3 cellular contexts compared by ENCODE assay signal in the genomic region with DNA sequence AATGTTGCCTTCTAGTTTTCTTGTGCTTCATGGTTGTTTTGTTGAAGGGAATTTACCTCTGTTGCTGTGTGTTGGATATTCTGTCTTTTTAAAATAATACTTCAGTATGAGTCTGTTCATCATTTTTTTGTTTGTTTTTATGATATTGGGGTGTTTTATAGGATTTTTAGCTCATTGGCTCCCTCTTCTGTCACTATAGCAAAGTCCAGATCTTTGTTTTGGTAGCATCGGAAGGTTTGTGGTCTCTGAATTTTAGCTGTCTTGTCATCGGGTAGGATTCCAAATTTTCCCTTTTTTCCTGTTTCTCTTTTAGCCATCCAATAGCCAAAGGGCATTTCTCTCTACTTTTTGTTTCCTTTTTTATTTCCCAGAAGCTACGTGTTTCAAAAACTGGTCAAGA.
TF ChIP-seq lines count a peak whose summit lies in the region.

No MANE protein-coding gene starts in this region.

TF ChIP-seq in Ishikawa, 13 proteins besides CTCF, POLR2A, EP300 and RAD21 (continued from another document):
- TF ChIP-seq, protein P1, sequence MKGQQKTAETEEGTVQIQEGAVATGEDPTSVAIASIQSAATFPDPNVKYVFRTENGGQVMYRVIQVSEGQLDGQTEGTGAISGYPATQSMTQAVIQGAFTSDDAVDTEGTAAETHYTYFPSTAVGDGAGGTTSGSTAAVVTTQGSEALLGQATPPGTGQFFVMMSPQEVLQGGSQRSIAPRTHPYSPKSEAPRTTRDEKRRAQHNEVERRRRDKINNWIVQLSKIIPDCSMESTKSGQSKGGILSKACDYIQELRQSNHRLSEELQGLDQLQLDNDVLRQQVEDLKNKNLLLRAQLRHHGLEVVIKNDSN (IDR thresholded peaks at IDR 0.05) = no peak
- TF ChIP-seq CEBPB (IDR thresholded peaks at IDR 0.05) = no peak
- TF ChIP-seq, protein P2, sequence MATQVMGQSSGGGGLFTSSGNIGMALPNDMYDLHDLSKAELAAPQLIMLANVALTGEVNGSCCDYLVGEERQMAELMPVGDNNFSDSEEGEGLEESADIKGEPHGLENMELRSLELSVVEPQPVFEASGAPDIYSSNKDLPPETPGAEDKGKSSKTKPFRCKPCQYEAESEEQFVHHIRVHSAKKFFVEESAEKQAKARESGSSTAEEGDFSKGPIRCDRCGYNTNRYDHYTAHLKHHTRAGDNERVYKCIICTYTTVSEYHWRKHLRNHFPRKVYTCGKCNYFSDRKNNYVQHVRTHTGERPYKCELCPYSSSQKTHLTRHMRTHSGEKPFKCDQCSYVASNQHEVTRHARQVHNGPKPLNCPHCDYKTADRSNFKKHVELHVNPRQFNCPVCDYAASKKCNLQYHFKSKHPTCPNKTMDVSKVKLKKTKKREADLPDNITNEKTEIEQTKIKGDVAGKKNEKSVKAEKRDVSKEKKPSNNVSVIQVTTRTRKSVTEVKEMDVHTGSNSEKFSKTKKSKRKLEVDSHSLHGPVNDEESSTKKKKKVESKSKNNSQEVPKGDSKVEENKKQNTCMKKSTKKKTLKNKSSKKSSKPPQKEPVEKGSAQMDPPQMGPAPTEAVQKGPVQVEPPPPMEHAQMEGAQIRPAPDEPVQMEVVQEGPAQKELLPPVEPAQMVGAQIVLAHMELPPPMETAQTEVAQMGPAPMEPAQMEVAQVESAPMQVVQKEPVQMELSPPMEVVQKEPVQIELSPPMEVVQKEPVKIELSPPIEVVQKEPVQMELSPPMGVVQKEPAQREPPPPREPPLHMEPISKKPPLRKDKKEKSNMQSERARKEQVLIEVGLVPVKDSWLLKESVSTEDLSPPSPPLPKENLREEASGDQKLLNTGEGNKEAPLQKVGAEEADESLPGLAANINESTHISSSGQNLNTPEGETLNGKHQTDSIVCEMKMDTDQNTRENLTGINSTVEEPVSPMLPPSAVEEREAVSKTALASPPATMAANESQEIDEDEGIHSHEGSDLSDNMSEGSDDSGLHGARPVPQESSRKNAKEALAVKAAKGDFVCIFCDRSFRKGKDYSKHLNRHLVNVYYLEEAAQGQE (IDR thresholded peaks at IDR 0.05; ENCODE audit: low read depth) = no peak

TF ChIP-seq in liver, 16 proteins besides CTCF, POLR2A, EP300 and RAD21 (continued from another document):
- TF ChIP-seq, protein P3, sequence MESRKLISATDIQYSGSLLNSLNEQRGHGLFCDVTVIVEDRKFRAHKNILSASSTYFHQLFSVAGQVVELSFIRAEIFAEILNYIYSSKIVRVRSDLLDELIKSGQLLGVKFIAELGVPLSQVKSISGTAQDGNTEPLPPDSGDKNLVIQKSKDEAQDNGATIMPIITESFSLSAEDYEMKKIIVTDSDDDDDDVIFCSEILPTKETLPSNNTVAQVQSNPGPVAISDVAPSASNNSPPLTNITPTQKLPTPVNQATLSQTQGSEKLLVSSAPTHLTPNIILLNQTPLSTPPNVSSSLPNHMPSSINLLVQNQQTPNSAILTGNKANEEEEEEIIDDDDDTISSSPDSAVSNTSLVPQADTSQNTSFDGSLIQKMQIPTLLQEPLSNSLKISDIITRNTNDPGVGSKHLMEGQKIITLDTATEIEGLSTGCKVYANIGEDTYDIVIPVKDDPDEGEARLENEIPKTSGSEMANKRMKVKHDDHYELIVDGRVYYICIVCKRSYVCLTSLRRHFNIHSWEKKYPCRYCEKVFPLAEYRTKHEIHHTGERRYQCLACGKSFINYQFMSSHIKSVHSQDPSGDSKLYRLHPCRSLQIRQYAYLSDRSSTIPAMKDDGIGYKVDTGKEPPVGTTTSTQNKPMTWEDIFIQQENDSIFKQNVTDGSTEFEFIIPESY (IDR thresholded peaks at IDR 0.05) = no peak

TF ChIP-seq in WTC11, 78 proteins besides CTCF, POLR2A, EP300 and RAD21 (continued from another document):
- TF ChIP-seq, protein P4, sequence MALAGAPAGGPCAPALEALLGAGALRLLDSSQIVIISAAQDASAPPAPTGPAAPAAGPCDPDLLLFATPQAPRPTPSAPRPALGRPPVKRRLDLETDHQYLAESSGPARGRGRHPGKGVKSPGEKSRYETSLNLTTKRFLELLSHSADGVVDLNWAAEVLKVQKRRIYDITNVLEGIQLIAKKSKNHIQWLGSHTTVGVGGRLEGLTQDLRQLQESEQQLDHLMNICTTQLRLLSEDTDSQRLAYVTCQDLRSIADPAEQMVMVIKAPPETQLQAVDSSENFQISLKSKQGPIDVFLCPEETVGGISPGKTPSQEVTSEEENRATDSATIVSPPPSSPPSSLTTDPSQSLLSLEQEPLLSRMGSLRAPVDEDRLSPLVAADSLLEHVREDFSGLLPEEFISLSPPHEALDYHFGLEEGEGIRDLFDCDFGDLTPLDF (CRISPR knock-in tag; IDR thresholded peaks at IDR 0.05) = no peak
- no peak for TF ChIP-seq CBFB (CRISPR knock-in tag; IDR thresholded peaks at IDR 0.05; ENCODE audit: low read depth)
- TF ChIP-seq, protein P5, sequence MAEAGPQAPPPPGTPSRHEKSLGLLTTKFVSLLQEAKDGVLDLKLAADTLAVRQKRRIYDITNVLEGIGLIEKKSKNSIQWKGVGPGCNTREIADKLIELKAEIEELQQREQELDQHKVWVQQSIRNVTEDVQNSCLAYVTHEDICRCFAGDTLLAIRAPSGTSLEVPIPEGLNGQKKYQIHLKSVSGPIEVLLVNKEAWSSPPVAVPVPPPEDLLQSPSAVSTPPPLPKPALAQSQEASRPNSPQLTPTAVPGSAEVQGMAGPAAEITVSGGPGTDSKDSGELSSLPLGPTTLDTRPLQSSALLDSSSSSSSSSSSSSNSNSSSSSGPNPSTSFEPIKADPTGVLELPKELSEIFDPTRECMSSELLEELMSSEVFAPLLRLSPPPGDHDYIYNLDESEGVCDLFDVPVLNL (CRISPR knock-in tag; IDR thresholded peaks at IDR 0.05; ENCODE audit: borderline replicate concordance, low read depth) = no peak
- TF ChIP-seq, protein P6, sequence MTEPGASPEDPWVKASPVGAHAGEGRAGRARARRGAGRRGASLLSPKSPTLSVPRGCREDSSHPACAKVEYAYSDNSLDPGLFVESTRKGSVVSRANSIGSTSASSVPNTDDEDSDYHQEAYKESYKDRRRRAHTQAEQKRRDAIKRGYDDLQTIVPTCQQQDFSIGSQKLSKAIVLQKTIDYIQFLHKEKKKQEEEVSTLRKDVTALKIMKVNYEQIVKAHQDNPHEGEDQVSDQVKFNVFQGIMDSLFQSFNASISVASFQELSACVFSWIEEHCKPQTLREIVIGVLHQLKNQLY (CRISPR knock-in tag; IDR thresholded peaks at IDR 0.05) = no peak
- TF ChIP-seq, protein P7, sequence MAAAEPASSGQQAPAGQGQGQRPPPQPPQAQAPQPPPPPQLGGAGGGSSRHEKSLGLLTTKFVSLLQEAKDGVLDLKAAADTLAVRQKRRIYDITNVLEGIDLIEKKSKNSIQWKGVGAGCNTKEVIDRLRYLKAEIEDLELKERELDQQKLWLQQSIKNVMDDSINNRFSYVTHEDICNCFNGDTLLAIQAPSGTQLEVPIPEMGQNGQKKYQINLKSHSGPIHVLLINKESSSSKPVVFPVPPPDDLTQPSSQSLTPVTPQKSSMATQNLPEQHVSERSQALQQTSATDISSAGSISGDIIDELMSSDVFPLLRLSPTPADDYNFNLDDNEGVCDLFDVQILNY (CRISPR knock-in tag; IDR thresholded peaks at IDR 0.05) = no peak
- TF ChIP-seq GTF2I (CRISPR knock-in tag; conservative IDR thresholded peaks at IDR 0.05) = no peak
- TF ChIP-seq ZNF121 (CRISPR knock-in tag; IDR thresholded peaks at IDR 0.05) = no peak
- TF ChIP-seq EMX1 (CRISPR knock-in tag; IDR thresholded peaks at IDR 0.05) = no peak
- TF ChIP-seq ZNF671 (CRISPR knock-in tag; IDR thresholded peaks at IDR 0.05) = no peak
- TF ChIP-seq, protein P8, sequence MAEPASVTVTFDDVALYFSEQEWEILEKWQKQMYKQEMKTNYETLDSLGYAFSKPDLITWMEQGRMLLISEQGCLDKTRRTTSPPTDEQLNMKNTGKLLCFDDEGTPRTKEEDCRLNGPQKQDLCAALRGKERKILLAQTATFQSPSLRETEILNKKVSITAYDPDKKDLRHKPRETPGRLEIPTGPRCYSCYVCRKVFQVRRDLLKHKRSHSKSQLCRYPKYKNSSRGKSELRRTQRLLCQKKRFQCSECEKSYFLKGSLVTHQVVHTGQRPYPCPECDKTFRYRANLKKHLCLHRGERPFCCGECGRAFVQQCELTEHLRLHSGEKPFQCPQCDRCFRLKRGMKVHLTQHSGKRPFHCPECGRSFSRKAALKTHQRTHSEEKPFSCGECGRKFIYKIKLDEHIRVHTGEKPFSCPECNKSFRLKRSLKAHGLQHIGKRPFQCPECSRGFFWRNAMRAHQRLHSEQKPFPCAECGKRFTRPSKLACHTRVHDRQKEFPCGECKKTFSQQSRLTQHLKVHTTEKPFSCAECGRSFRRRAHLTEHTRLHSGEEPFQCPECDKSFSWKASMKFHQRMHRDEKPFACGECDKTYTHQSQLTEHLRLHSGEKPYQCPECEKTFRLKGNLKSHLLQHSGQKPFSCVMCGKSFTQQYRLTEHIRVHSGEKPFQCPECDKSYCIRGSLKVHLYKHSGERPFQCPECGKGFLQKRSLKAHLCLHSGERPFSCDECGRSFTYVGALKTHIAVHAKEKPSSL (CRISPR knock-in tag; conservative IDR thresholded peaks at IDR 0.05) = no peak
